In genomic region chr6:33199687-33200233, GRCh38 we compare ENCODE assay signal across 7 cellular contexts. TPM values are rescaled to one million over a fixed set of nuclear protein-coding genes. Genes with fewer than 3 reads are reported as not detected.
DNase-seq lines count a peak whose midpoint lies in the region; TF ChIP-seq lines count a peak whose summit lies in the region.

No MANE protein-coding gene starts in this region.

- in situ Hi-C loops in GM13976 (cut with MboI; ENCODE audit: low sequenced_read_pairs, unreplicated experiment), result no loop called here

- H3K36me3 Mint-ChIP-seq in HFFc6 (ENCODE audit: low read depth), result peaks cover 63% of the 10 kb centered on the region

- H2BK5ac ChIP-seq in mesenchymal stem cell (ENCODE audit: low read depth, low read length, poor library complexity, severe bottlenecking), result no peak overlapping the region

- H3K18ac ChIP-seq in mesenchymal stem cell (ENCODE audit: low read depth in 1 of 2, low read length in 2 of 2), result peak overlapping the region; percentile 62 to 93

- H3K4me1 Mint-ChIP-seq in HFFc6 (ENCODE audit: low read depth), result peaks cover 56% of the 10 kb centered on the region

- H3K27ac ChIP-seq in duodenal mucosa (ENCODE audit: low read depth, low read length) (peak overlapping the region; percentile 98), mesenchymal stem cell (ENCODE audit: low read length, poor library complexity, severe bottlenecking) (no peak overlapping the region)

- H4K91ac ChIP-seq in mesenchymal stem cell (ENCODE audit: low read length), result peak overlapping the region; percentile 58

- H3K4me3 ChIP-seq in duodenal mucosa (ENCODE audit: low read depth in 1 of 2, low read length in 2 of 2), result peak overlapping the region; percentile 93 to 98
- peak overlapping the region; percentile 81 to 98 for H3K4me3 ChIP-seq in mesenchymal stem cell (ENCODE audit: insufficient read depth in 1 of 2, low read depth in 1 of 2, low read length in 2 of 2)

- H2BK15ac ChIP-seq in mesenchymal stem cell (ENCODE audit: low read depth, poor library complexity, severe bottlenecking), result peak overlapping the region; percentile 98

- peak overlapping the region; percentile 47 for H4K8ac ChIP-seq in mesenchymal stem cell (ENCODE audit: low read length)

- peak overlapping the region; percentile 83 for H3K27ac Mint-ChIP-seq in HFFc6

- H2AFZ ChIP-seq in mesenchymal stem cell (ENCODE audit: low read depth, low read length), result no peak overlapping the region

- H3K27me3 Mint-ChIP-seq in HFFc6 (ENCODE audit: insufficient read depth), result no peaks in the 10 kb centered on the region; the same call in 1 of the 2 replicates

- peak overlapping the region; percentile 94 to 98 for H3K9ac ChIP-seq in duodenal mucosa (ENCODE audit: low read depth in 1 of 2, low read length in 2 of 2)
- peak overlapping the region; percentile 100 for H3K9ac ChIP-seq in mesenchymal stem cell (ENCODE audit: low read length)

- 1% methylated on average over 17 of the region's 26 CpGs for WGBS in mesenchymal stem cell

- H3K4ac ChIP-seq in mesenchymal stem cell (ENCODE audit: low read depth in 1 of 2, low read length in 2 of 2), result peak overlapping the region; percentile 61 to 84

- peak overlapping the region; percentile 47 for H2AK5ac ChIP-seq in mesenchymal stem cell (ENCODE audit: low read length, severe bottlenecking)

- H3K79me1 ChIP-seq in mesenchymal stem cell (replicated peaks; ENCODE audit: low read length, poor library complexity, severe bottlenecking), result peaks cover 25% of the 10 kb centered on the region

- H3K9me3 Mint-ChIP-seq in HFFc6, result no peaks in the 10 kb centered on the region

- H3K23ac ChIP-seq in mesenchymal stem cell (ENCODE audit: low read length in 2 of 2), result peak overlapping the region in 1 of 2 experiments; percentile 36

- H3K4me1 ChIP-seq in duodenal mucosa (ENCODE audit: control insufficient read depth in 1 of 2, insufficient read depth in 2 of 2, low read length in 2 of 2), result peaks cover 48 to 49% of the 10 kb centered on the region in 2 donors
- peaks cover 37% of the 10 kb centered on the region for H3K4me1 ChIP-seq in mesenchymal stem cell (ENCODE audit: control insufficient read depth, insufficient read depth, low read depth, low read length)

- H3K27me3 ChIP-seq in duodenal mucosa (ENCODE audit: control insufficient read depth in 1 of 2, insufficient read depth in 2 of 2, low read length in 2 of 2), result no peaks in the 10 kb centered on the region
- no peaks in the 10 kb centered on the region for H3K27me3 ChIP-seq in mesenchymal stem cell (ENCODE audit: control insufficient read depth in 1 of 2, insufficient read depth in 1 of 2, low read length in 2 of 2)

- peak overlapping the region in 1 of 2 experiments; percentile 66 for H3K14ac ChIP-seq in mesenchymal stem cell (ENCODE audit: low read length in 2 of 2)

- DNase-seq in GM13976 (ENCODE audit: low spot score) (peak; percentile 86), HFFc6 (no peak), NCI-H146 (lab: John Stamatoyannopoulos, UW) (peak; percentile 82), mesenchymal stem cell (peak; percentile 79)
- DNase-seq in activated CD4-positive, CD25-positive, alpha-beta regulatory T cell treated with anti-CD3 and anti-CD28 coated beads, Interleukin-2, amount 50 U/mL, for 16 hours (ENCODE audit: low read depth, low spot score), result peak; percentile 61
- DNase-seq in stimulated activated CD8-positive, alpha-beta memory T cell treated with anti-CD3 and anti-CD28 coated beads, Interleukin-4, amount 100 ng/mL, for 48 hours, result peak; percentile 84

- no peak for TF ChIP-seq CTCF in GM13976 (IDR thresholded peaks at IDR 0.05; ENCODE audit: borderline replicate concordance, control extremely low read depth, extremely low read depth, insufficient read depth, missing control alignments)
- TF ChIP-seq CTCF in HFFc6 (IDR thresholded peaks at IDR 0.05), result no peak

- peak overlapping the region; percentile 78 for H2BK120ac ChIP-seq in mesenchymal stem cell (ENCODE audit: low read depth, low read length)

- H2BK12ac ChIP-seq in mesenchymal stem cell (ENCODE audit: low read length in 2 of 2), result no peak overlapping the region

- H3K9me3 ChIP-seq in duodenal mucosa (ENCODE audit: control insufficient read depth in 1 of 2, low read length in 2 of 2), result no peaks in the 10 kb centered on the region
- H3K9me3 ChIP-seq in mesenchymal stem cell (ENCODE audit: control insufficient read depth, low read length), result no peaks in the 10 kb centered on the region

- H3K36me3 ChIP-seq in duodenal mucosa (ENCODE audit: control insufficient read depth in 1 of 2, insufficient read depth in 2 of 2, low read length in 2 of 2) (peaks cover 41 to 44% of the 10 kb centered on the region in 2 donors), mesenchymal stem cell (ENCODE audit: control insufficient read depth in 1 of 2, insufficient read depth in 2 of 2, low read depth in 1 of 2, low read length in 2 of 2) (peaks cover 49 to 53% of the 10 kb centered on the region in 2 experiments)

- H3K4me3 Mint-ChIP-seq in HFFc6, result peak overlapping the region; percentile 100

- peak overlapping the region; percentile 82 for H3K4me2 ChIP-seq in mesenchymal stem cell (ENCODE audit: low read length, poor library complexity, severe bottlenecking)

RNA-seq across cellular contexts. Expression of gene RXRB, which starts 0.7 kb away (rescaled TPM):
- total RNA-seq in HFFc6 (2021; fragmentation: NEBNext Ultra II Directional; extraction: Animal tissue kit (Norgen Biotek cat#: 25700)), result 10 to 100 TPM; 37.3 to 41.6 (median 38.3) TPM
- 20.3 TPM for polyA plus RNA-seq in mesenchymal stem cell (2013, experiment 1 of 2)
- 20.2 TPM for polyA plus RNA-seq in mesenchymal stem cell (2013, experiment 2 of 2)

RNA-seq across cellular contexts. Expression of gene SLC39A7, which starts 0.9 kb away (rescaled TPM):
- total RNA-seq in HFFc6 (2021; fragmentation: NEBNext Ultra II Directional; extraction: Animal tissue kit (Norgen Biotek cat#: 25700)), result 100 to 1,000 TPM; 215 to 240 (median 225) TPM
- 120 TPM for polyA plus RNA-seq in mesenchymal stem cell (2013, experiment 1 of 2)
- 117 TPM for polyA plus RNA-seq in mesenchymal stem cell (2013, experiment 2 of 2)

RNA-seq across cellular contexts. Expression of gene HSD17B8, which starts 4.7 kb away (rescaled TPM):
- 1 to 10 TPM in 2 of 6 experiments, under 1 TPM in 4; 0.39 to 1.2 (median 0.73) TPM for total RNA-seq in HFFc6 (2021; fragmentation: NEBNext Ultra II Directional; extraction: Animal tissue kit (Norgen Biotek cat#: 25700))
- 3.9 TPM for polyA plus RNA-seq in mesenchymal stem cell (2013, experiment 1 of 2)
- polyA plus RNA-seq in mesenchymal stem cell (2013, experiment 2 of 2), result 3.5 TPM

RNA-seq across cellular contexts. Expression of gene COL11A2, which starts 7.5 kb away (rescaled TPM):
- total RNA-seq in HFFc6 (2021; fragmentation: NEBNext Ultra II Directional; extraction: Animal tissue kit (Norgen Biotek cat#: 25700)), result under 1 TPM; 0.15 to 0.69 (median 0.38) TPM
- polyA plus RNA-seq in mesenchymal stem cell (2013, experiment 1 of 2), result 0.44 TPM
- polyA plus RNA-seq in mesenchymal stem cell (2013, experiment 2 of 2), result 0.37 TPM

RNA-seq across cellular contexts. Expression of gene RING1, which starts 8.5 kb away (rescaled TPM):
- total RNA-seq in HFFc6 (2021; fragmentation: NEBNext Ultra II Directional; extraction: Animal tissue kit (Norgen Biotek cat#: 25700)), result 10 to 100 TPM; 43.4 to 55.1 (median 52.1) TPM
- polyA plus RNA-seq in mesenchymal stem cell (2013, experiment 1 of 2), result 45.1 TPM
- 46.6 TPM for polyA plus RNA-seq in mesenchymal stem cell (2013, experiment 2 of 2)
